18 cellular contexts compared by ENCODE assay signal in genomic region chr14:63282997-63283396, GRCh38. TPM values are rescaled to one million over a fixed set of nuclear protein-coding genes. Genes with fewer than 3 reads are reported as not detected.
DNase-seq lines count a peak whose midpoint lies in the region; ATAC-seq lines count a peak whose summit lies in the region.
"Had no signal": no experiment of that assay in that cellular context is flagged by ENCODE, and none has a peak within 500 bp of the region (broad histone marks: within the 10 kb centered on the region; RNA-seq: fewer than 3 reads in every experiment).

No MANE protein-coding gene starts in this region.

- no peak overlapping the region for H3K4ac ChIP-seq in mesenchymal stem cell (ENCODE audit: low read depth in 1 of 2, low read length in 2 of 2)

- no peak overlapping the region for H3K27ac ChIP-seq in mesenchymal stem cell (ENCODE audit: low read length, poor library complexity, severe bottlenecking)
- H3K27ac ChIP-seq: foreskin keratinocyte had no signal

- DNase-seq in mesenchymal stem cell = no peak
- no peak for DNase-seq in NCI-H446 (lab: John Stamatoyannopoulos, UW)
- no peak for DNase-seq in cerebellum (ENCODE audit: low spot score)
- DNase-seq: activated T-cell treated with anti-CD3 and anti-CD28 coated beads for 4 hours, amniotic stem cell, foreskin keratinocyte, HFFc6, Kasumi-1, NCI-H1694 treated with DMSO at 0.1 percent for 48 hours, NCI-H82, SHP77 had no signal

- no peak overlapping the region for H3K18ac ChIP-seq in mesenchymal stem cell (ENCODE audit: low read depth in 1 of 2, low read length in 2 of 2)

- H2BK120ac ChIP-seq in mesenchymal stem cell (ENCODE audit: low read depth, low read length) = no peak overlapping the region

- H2BK12ac ChIP-seq in mesenchymal stem cell (ENCODE audit: low read length in 2 of 2) = no peak overlapping the region

- H4K91ac ChIP-seq in mesenchymal stem cell (ENCODE audit: low read length) = no peak overlapping the region

- H2AFZ ChIP-seq in mesenchymal stem cell (ENCODE audit: low read depth, low read length) = no peak overlapping the region

- no peaks in the 10 kb centered on the region for H3K4me1 ChIP-seq in mesenchymal stem cell (ENCODE audit: control insufficient read depth, insufficient read depth, low read depth, low read length)
- H3K4me1 ChIP-seq: foreskin keratinocyte had no signal

- peaks cover 8 to 33% of the 10 kb centered on the region in 2 experiments for H3K36me3 ChIP-seq in mesenchymal stem cell (ENCODE audit: control insufficient read depth in 1 of 2, insufficient read depth in 2 of 2, low read depth in 1 of 2, low read length in 2 of 2)

- H4K8ac ChIP-seq in mesenchymal stem cell (ENCODE audit: low read length) = no peak overlapping the region

- no peak overlapping the region for H2AK5ac ChIP-seq in mesenchymal stem cell (ENCODE audit: low read length, severe bottlenecking)

- no peaks in the 10 kb centered on the region for H3K9me3 ChIP-seq in mesenchymal stem cell (ENCODE audit: control insufficient read depth, low read length)

- H3K23ac ChIP-seq in mesenchymal stem cell (ENCODE audit: low read length in 2 of 2) = no peak overlapping the region

- WGBS in mesenchymal stem cell = 74% methylated on average over 6 of the region's 7 CpGs

- peak overlapping the region in 1 of 2 experiments; percentile 70 for H3K4me3 ChIP-seq in mesenchymal stem cell (ENCODE audit: insufficient read depth in 1 of 2, low read depth in 1 of 2, low read length in 2 of 2)

- no peak overlapping the region for H3K14ac ChIP-seq in mesenchymal stem cell (ENCODE audit: low read length in 2 of 2)

- no peaks in the 10 kb centered on the region for H3K27me3 ChIP-seq in mesenchymal stem cell (ENCODE audit: control insufficient read depth in 1 of 2, insufficient read depth in 1 of 2, low read length in 2 of 2)

- no peak overlapping the region for H2BK5ac ChIP-seq in mesenchymal stem cell (ENCODE audit: low read depth, low read length, poor library complexity, severe bottlenecking)

- H3K9ac ChIP-seq in mesenchymal stem cell (ENCODE audit: low read length) = peak overlapping the region; percentile 73

- H3K4me2 ChIP-seq in mesenchymal stem cell (ENCODE audit: low read length, poor library complexity, severe bottlenecking) = no peak overlapping the region

- peaks cover 3% of the 10 kb centered on the region for H3K79me1 ChIP-seq in mesenchymal stem cell (replicated peaks; ENCODE audit: low read length, poor library complexity, severe bottlenecking)

- ATAC-seq in GM18502 (IDR thresholded peaks at IDR 0.05; ENCODE audit: poor library complexity, unreplicated experiment) = peak; percentile 62
- ATAC-seq in GM19324 (IDR thresholded peaks at IDR 0.05; ENCODE audit: low FRiP score, unreplicated experiment) = peak; percentile 55
- ATAC-seq in HG03442 (IDR thresholded peaks at IDR 0.05; ENCODE audit: unreplicated experiment) = peak; percentile 67
- no peak for ATAC-seq in HG03135 (IDR thresholded peaks at IDR 0.05; ENCODE audit: unreplicated experiment)
- ATAC-seq: foreskin keratinocyte had no signal

- no peak overlapping the region for H2BK15ac ChIP-seq in mesenchymal stem cell (ENCODE audit: low read depth, poor library complexity, severe bottlenecking)

RNA-seq across cellular contexts. Expression of gene GPHB5, which starts 35.7 kb away (rescaled TPM):
- polyA plus RNA-seq in mesenchymal stem cell (2013, experiment 1 of 2) = not detected
- not detected for polyA plus RNA-seq in mesenchymal stem cell (2013, experiment 2 of 2)
- not detected for total RNA-seq in cerebellum
- total RNA-seq: foreskin keratinocyte, HFFc6, myocyte, renal cortical epithelial cell, subcutaneous adipose tissue had no signal
- polyA plus RNA-seq: foreskin keratinocyte had no signal
